19 cellular contexts compared by ENCODE assay signal in genomic region chr5:142954455-142954854, GRCh38.
DNase-seq lines count a peak whose midpoint lies in the region; ATAC-seq and TF ChIP-seq lines count a peak whose summit lies in the region.
"Had no signal": no experiment of that assay in that cellular context is flagged by ENCODE, and none has a peak within 500 bp of the region (broad histone marks: within the 10 kb centered on the region; RNA-seq: fewer than 3 reads in every experiment).

No MANE protein-coding gene starts in this region.

- no peak overlapping the region for H3K14ac ChIP-seq in trophoblast cell (ENCODE audit: low read length)

- H3K9me3 ChIP-seq in heart left ventricle: no peaks in the 10 kb centered on the region
- H3K9me3 ChIP-seq in right atrium auricular region: no peaks in the 10 kb centered on the region
- H3K9me3 ChIP-seq in right cardiac atrium (ENCODE audit: control insufficient read depth, low read length): no peaks in the 10 kb centered on the region
- no peaks in the 10 kb centered on the region for H3K9me3 ChIP-seq in trophoblast cell (ENCODE audit: insufficient read depth, low read depth, low read length)
- H3K9me3 ChIP-seq: HAP-1, SJSA1 had no signal

- H3K27me3 ChIP-seq in heart left ventricle (no peaks in the 10 kb centered on the region), right atrium auricular region (no peaks in the 10 kb centered on the region), right cardiac atrium (ENCODE audit: control insufficient read depth, insufficient read depth) (no peaks in the 10 kb centered on the region), trophoblast cell (ENCODE audit: insufficient read depth, low read length) (no peaks in the 10 kb centered on the region)
- H3K27me3 ChIP-seq: SJSA1 had no signal

- H3K23ac ChIP-seq in trophoblast cell (ENCODE audit: low read length): peak overlapping the region; percentile 61

- no peak overlapping the region for H3K4ac ChIP-seq in trophoblast cell (ENCODE audit: low read depth, low read length)

- no peaks in the 10 kb centered on the region for H3K79me2 ChIP-seq in trophoblast cell (ENCODE audit: control insufficient read depth, insufficient read depth, low read length, poor library complexity)

- H3K36me3 ChIP-seq in heart left ventricle (no peaks in the 10 kb centered on the region), right atrium auricular region (no peaks in the 10 kb centered on the region), trophoblast cell (ENCODE audit: control insufficient read depth in 1 of 2, insufficient read depth in 2 of 2, low read length in 2 of 2) (no peaks in the 10 kb centered on the region)
- H3K36me3 ChIP-seq: HAP-1, SJSA1 had no signal

- ATAC-seq in heart left ventricle (peak; percentile 19 to 75 (median 52)), right cardiac atrium (peak; percentile 12 to 37)
- ATAC-seq: Panc1 had no signal

- no peak overlapping the region for H4K12ac ChIP-seq in trophoblast cell (ENCODE audit: low read depth, low read length)

- H3K27ac ChIP-seq in heart left ventricle: no peak overlapping the region
- no peak overlapping the region for H3K27ac ChIP-seq in right atrium auricular region
- H3K27ac ChIP-seq in right cardiac atrium (ENCODE audit: low read length): no peak overlapping the region
- no peak overlapping the region for H3K27ac ChIP-seq in trophoblast cell (ENCODE audit: low read depth, low read length)
- H3K27ac ChIP-seq: SJSA1 had no signal

- no peaks in the 10 kb centered on the region for H3K79me1 ChIP-seq in trophoblast cell (ENCODE audit: low read length)

- no peak overlapping the region for H3K18ac ChIP-seq in trophoblast cell (ENCODE audit: low read length)

- H4K8ac ChIP-seq in trophoblast cell (ENCODE audit: low read depth, low read length): no peak overlapping the region

- no peak overlapping the region for H2AFZ ChIP-seq in trophoblast cell (ENCODE audit: insufficient read depth, low read length, poor library complexity)

- H3K4me1 ChIP-seq in heart left ventricle (peaks cover 0 to 63% (median 32%) of the 10 kb centered on the region in 12 donors), right atrium auricular region (peaks cover 0 to 38% of the 10 kb centered on the region in 2 donors), right cardiac atrium (ENCODE audit: control insufficient read depth, insufficient read depth, low read length) (peaks cover 12% of the 10 kb centered on the region), trophoblast cell (ENCODE audit: control insufficient read depth in 1 of 2, insufficient read depth in 2 of 2, low read length in 2 of 2) (no peaks in the 10 kb centered on the region)
- H3K4me1 ChIP-seq: HAP-1 had no signal

- no peak overlapping the region for H2AK5ac ChIP-seq in trophoblast cell (ENCODE audit: low read length)

- H2BK12ac ChIP-seq in trophoblast cell (ENCODE audit: low read length): no peak overlapping the region

- no peak overlapping the region for H4K91ac ChIP-seq in trophoblast cell (ENCODE audit: low read depth, low read length)

- H3K4me2 ChIP-seq in trophoblast cell (ENCODE audit: low read length): no peak overlapping the region

- no peak for TF ChIP-seq POLR2A in heart left ventricle (IDR thresholded peaks at IDR 0.05)

- TF ChIP-seq CTCF in heart left ventricle (IDR thresholded peaks at IDR 0.05): no peak
- TF ChIP-seq CTCF in right atrium auricular region (IDR thresholded peaks at IDR 0.05): no peak

- H3K4me3 ChIP-seq in heart left ventricle: no peak overlapping the region
- H3K4me3 ChIP-seq in right atrium auricular region: no peak overlapping the region
- no peak overlapping the region for H3K4me3 ChIP-seq in right cardiac atrium (ENCODE audit: low read length)
- no peak overlapping the region for H3K4me3 ChIP-seq in trophoblast cell (ENCODE audit: low read depth, low read length)
- H3K4me3 ChIP-seq: HAP-1, SJSA1 had no signal

- WGBS in heart left ventricle, 4 donors: 71 to 88% (median 79%) methylated on average over 2 of the region's 2 CpGs
- WGBS in right cardiac atrium: 90% methylated on average over 2 of the region's 2 CpGs
- no CpG with 5 or more reads among the region's 2 CpGs for WGBS in trophoblast cell (ENCODE audit: extremely low coverage, insufficient coverage, insufficient read length)

- no peak for DNase-seq in heart left ventricle
- DNase-seq in right atrium auricular region (ENCODE audit: low spot score): no peak
- DNase-seq in right cardiac atrium: no peak
- no peak for DNase-seq in trophoblast cell
- DNase-seq in HuH-7.5 (ENCODE audit: low spot score): no peak
- DNase-seq in DMS79 treated with DMSO at 0.1 percent for 48 hours (lab: John Stamatoyannopoulos, UW): no peak
- DNase-seq in DMS 273 treated with DMSO at 0.1 percent for 48 hours (lab: John Stamatoyannopoulos, UW): no peak
- DNase-seq: DMS53, GOT3, HFFc6, NCI-H1048, NCI-H1417, NCI-H1694, NCI-H2029 treated with DMSO at 0.1 percent for 48 hours, NCI-H446 treated with DMSO at 0.1 percent for 48 hours, NCI-H526 had no signal

- H2BK5ac ChIP-seq in trophoblast cell (ENCODE audit: low read depth, low read length, poor library complexity): no peak overlapping the region

- H3K9ac ChIP-seq in trophoblast cell (ENCODE audit: low read length): no peak overlapping the region

- intact Hi-C loops in heart left ventricle (cut with DNase I): no loop called here
- intact Hi-C loops in right cardiac atrium (cut with DNase I): no loop called here

- H2BK120ac ChIP-seq in trophoblast cell (ENCODE audit: insufficient read depth, low read length, poor library complexity): no peak overlapping the region
